8 cellular contexts compared by ENCODE assay signal in the genomic region with DNA sequence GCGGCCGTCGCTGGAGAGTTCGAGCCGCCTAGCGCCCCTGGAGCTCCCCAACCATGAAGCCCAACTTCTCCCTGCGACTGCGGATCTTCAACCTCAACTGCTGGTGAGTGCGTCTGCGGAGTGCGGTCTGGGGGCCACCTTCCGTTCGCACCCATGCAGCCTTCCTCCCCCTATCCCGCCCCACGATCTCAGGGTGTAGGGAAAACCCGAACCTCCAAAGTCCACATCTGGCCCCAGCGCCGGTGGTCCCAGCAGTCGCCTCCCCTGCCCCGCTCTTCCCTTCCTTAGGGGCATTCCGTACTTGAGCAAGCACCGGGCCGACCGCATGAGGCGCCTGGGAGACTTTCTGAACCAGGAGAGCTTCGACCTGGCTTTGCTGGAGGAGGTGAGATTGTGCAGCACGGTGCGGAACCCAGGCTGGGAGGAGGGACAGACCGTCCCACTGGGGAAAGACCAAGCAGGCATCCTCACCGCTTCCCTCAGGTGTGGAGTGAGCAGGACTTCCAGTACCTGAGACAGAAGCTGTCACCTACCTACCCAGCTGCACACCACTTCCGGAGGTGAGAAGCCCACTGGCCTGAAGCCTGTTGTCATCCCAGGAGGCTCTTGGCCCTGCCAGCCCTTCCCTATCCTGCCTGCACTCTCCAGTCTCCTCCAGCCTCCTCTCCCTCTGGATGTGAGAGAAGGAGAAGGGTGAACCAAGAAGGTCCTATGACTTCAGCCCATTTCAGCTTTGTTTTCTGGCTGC. TPM values are rescaled to one million over a fixed set of nuclear protein-coding genes. Genes with fewer than 3 reads are reported as not detected.
DNase-seq lines count a peak whose midpoint lies in the region; ATAC-seq and TF ChIP-seq lines count a peak whose summit lies in the region.

No MANE protein-coding gene starts in this region.

- H3K79me2 ChIP-seq in neural progenitor cell (ENCODE audit: low read depth): no peaks in the 10 kb centered on the region

- peak overlapping the region; percentile 91 for H3K27ac Mint-ChIP-seq in activated T-helper 1 cell treated with anti-CD3 and anti-CD28 coated beads, Interleukin-12 subunit alpha, Interleukin-12 subunit beta, Interleukin-2, Interleukin-4 antibody, amounts not matched to agents 30 ng/mL and 10 ng/mL and 1 ng/mL, durations not matched to agents 14 hours and 24 hours and 36 hours
- H3K27ac Mint-ChIP-seq in neural progenitor cell: peak overlapping the region; percentile 94

- H3K36me3 ChIP-seq in neural progenitor cell: no peaks in the 10 kb centered on the region

- H3F3A ChIP-seq in neural progenitor cell (ENCODE audit: low read depth): peaks cover 16% of the 10 kb centered on the region

- H2AFZ ChIP-seq in neural progenitor cell (replicated peaks): peak overlapping the region; percentile 80

- POLR2A ChIA-PET in AG04449 (lab: Yijun Ruan, JAX): interaction anchor here (0.7 to 2.4 kb wide), 4 partner anchors 13 to 59 kb away, joined by 3 to 12 read pairs (median 5); partner anchors contain the start of genes CD164 and MICAL1

- intact Hi-C loops in activated T-helper 1 cell treated with anti-CD3 and anti-CD28 coated beads, Interleukin-12 subunit alpha, Interleukin-12 subunit beta, Interleukin-2, Interleukin-4 antibody, amounts not matched to agents 30 ng/mL and 10 ng/mL and 1 ng/mL, durations not matched to agents 14 hours and 24 hours and 36 hours (cut with micrococcal nuclease): loop anchor here (1.0 to 5.0 kb wide), 4 partner anchors 42 to 344 kb away; partner anchors contain the start of genes AK9, CEP57L1, FIG4 and ZBTB24

- CTCF ChIA-PET in AG04449 (lab: Yijun Ruan, JAX): interaction anchor here (1.0 to 5.2 kb wide), 6 partner anchors 12 to 254 kb away, joined by 3 to 65 read pairs (median 4); partner anchors contain the start of genes CD164 and MICAL1

- H3K4me3 Mint-ChIP-seq in activated T-helper 1 cell treated with anti-CD3 and anti-CD28 coated beads, Interleukin-12 subunit alpha, Interleukin-12 subunit beta, Interleukin-2, Interleukin-4 antibody, amounts not matched to agents 30 ng/mL and 10 ng/mL and 1 ng/mL, durations not matched to agents 14 hours and 24 hours and 36 hours: peak overlapping the region; percentile 88
- H3K4me3 Mint-ChIP-seq in neural progenitor cell: peak overlapping the region; percentile 94

- peak overlapping the region; percentile 66 for H3K27ac ChIP-seq in neural progenitor cell

- H3K36me3 Mint-ChIP-seq in activated T-helper 1 cell treated with anti-CD3 and anti-CD28 coated beads, Interleukin-12 subunit alpha, Interleukin-12 subunit beta, Interleukin-2, Interleukin-4 antibody, amounts not matched to agents 30 ng/mL and 10 ng/mL and 1 ng/mL, durations not matched to agents 14 hours and 24 hours and 36 hours (ENCODE audit: low read depth): peaks cover 18% of the 10 kb centered on the region
- H3K36me3 Mint-ChIP-seq in neural progenitor cell: peaks cover 24% of the 10 kb centered on the region

- H3K4me1 ChIP-seq in neural progenitor cell: peaks cover 7% of the 10 kb centered on the region

- peak overlapping the region; percentile 51 for H3K9ac ChIP-seq in neural progenitor cell

- no peaks in the 10 kb centered on the region for H4K20me1 ChIP-seq in neural progenitor cell (ENCODE audit: low read depth)

- no peaks in the 10 kb centered on the region for H3K9me3 ChIP-seq in neural progenitor cell (ENCODE audit: low read depth)

- peaks cover 5% of the 10 kb centered on the region for H3K27me3 Mint-ChIP-seq in activated T-helper 1 cell treated with anti-CD3 and anti-CD28 coated beads, Interleukin-12 subunit alpha, Interleukin-12 subunit beta, Interleukin-2, Interleukin-4 antibody, amounts not matched to agents 30 ng/mL and 10 ng/mL and 1 ng/mL, durations not matched to agents 14 hours and 24 hours and 36 hours (ENCODE audit: insufficient read depth)
- H3K27me3 Mint-ChIP-seq in neural progenitor cell (ENCODE audit: insufficient read depth, low read depth): peaks cover 5% of the 10 kb centered on the region

- TF ChIP-seq CTCF in AG04449 (IDR thresholded peaks at IDR 0.05; ENCODE audit: insufficient read depth, low read length, missing control alignments) (peak; percentile 26), fibroblast of mammary gland (conservative IDR thresholded peaks at IDR 0.05; ENCODE audit: control insufficient read depth, insufficient read depth, low read depth, low read length) (peak; percentile 5), neural progenitor cell (IDR thresholded peaks at IDR 0.05) (peak; percentile 38)

- peak overlapping the region; percentile 86 for H3K4me2 ChIP-seq in neural progenitor cell

- peaks cover 11% of the 10 kb centered on the region for H3K27me3 ChIP-seq in neural progenitor cell

- ATAC-seq in GM18498 (IDR thresholded peaks at IDR 0.05; ENCODE audit: unreplicated experiment) (peak; percentile 10), HG02981 (IDR thresholded peaks at IDR 0.05; ENCODE audit: unreplicated experiment) (peak; percentile 7)

- no peaks in the 10 kb centered on the region for H3K9me3 Mint-ChIP-seq in activated T-helper 1 cell treated with anti-CD3 and anti-CD28 coated beads, Interleukin-12 subunit alpha, Interleukin-12 subunit beta, Interleukin-2, Interleukin-4 antibody, amounts not matched to agents 30 ng/mL and 10 ng/mL and 1 ng/mL, durations not matched to agents 14 hours and 24 hours and 36 hours
- H3K9me3 Mint-ChIP-seq in neural progenitor cell: no peaks in the 10 kb centered on the region

- H3K4me3 ChIP-seq in AG04449 (ENCODE audit: low read depth, low read length): peak overlapping the region; percentile 78
- peak overlapping the region; percentile 79 for H3K4me3 ChIP-seq in fibroblast of mammary gland (ENCODE audit: control insufficient read depth, low read depth, low read length)
- peak overlapping the region; percentile 98 for H3K4me3 ChIP-seq in neural progenitor cell

- DNase-seq in AG04449 (ENCODE audit: low read depth, low spot score) (no peak), NCI-H345 (lab: John Stamatoyannopoulos, UW) (peak; percentile 48), fibroblast of mammary gland (ENCODE audit: low read depth) (peak; percentile 31), neural progenitor cell (ENCODE audit: low spot score) (peak; percentile 75), cerebellar nuclear complex (lab: John Stamatoyannopoulos, UW) (no peak)
- no peak for DNase-seq in activated T-helper 1 cell treated with anti-CD3 and anti-CD28 coated beads, Interleukin-12 subunit alpha, Interleukin-12 subunit beta, Interleukin-2, Interleukin-4 antibody, amounts not matched to agents 30 ng/mL and 10 ng/mL and 1 ng/mL, durations not matched to agents 14 hours and 24 hours and 36 hours (ENCODE audit: low spot score)

- H3K4me1 Mint-ChIP-seq in activated T-helper 1 cell treated with anti-CD3 and anti-CD28 coated beads, Interleukin-12 subunit alpha, Interleukin-12 subunit beta, Interleukin-2, Interleukin-4 antibody, amounts not matched to agents 30 ng/mL and 10 ng/mL and 1 ng/mL, durations not matched to agents 14 hours and 24 hours and 36 hours (ENCODE audit: low read depth): peaks cover 23% of the 10 kb centered on the region
- H3K4me1 Mint-ChIP-seq in neural progenitor cell: peaks cover 16% of the 10 kb centered on the region

RNA-seq across cellular contexts. Expression of gene SMPD2, which starts 0.7 kb away (rescaled TPM):
- 18.5 and 19.1 TPM in 2 replicates for total RNA-seq in activated T-helper 1 cell treated with anti-CD3 and anti-CD28 coated beads, Interleukin-12 subunit alpha, Interleukin-12 subunit beta, Interleukin-2, Interleukin-4 antibody, amounts not matched to agents 30 ng/mL and 10 ng/mL and 1 ng/mL, durations not matched to agents 14 hours and 24 hours and 36 hours
- 10.3 and 11.5 TPM in 2 replicates for total RNA-seq in neural progenitor cell (ENCODE audit: low replicate concordance)

RNA-seq across cellular contexts. Expression of gene PPIL6, which starts 0.8 kb away (rescaled TPM):
- 0.13 and 0.29 TPM in 2 replicates for total RNA-seq in activated T-helper 1 cell treated with anti-CD3 and anti-CD28 coated beads, Interleukin-12 subunit alpha, Interleukin-12 subunit beta, Interleukin-2, Interleukin-4 antibody, amounts not matched to agents 30 ng/mL and 10 ng/mL and 1 ng/mL, durations not matched to agents 14 hours and 24 hours and 36 hours
- total RNA-seq in neural progenitor cell (ENCODE audit: low replicate concordance): 4.8 and 7.9 TPM in 2 replicates

RNA-seq across cellular contexts. Expression of gene MICAL1, which starts 14.3 kb away (rescaled TPM):
- total RNA-seq in activated T-helper 1 cell treated with anti-CD3 and anti-CD28 coated beads, Interleukin-12 subunit alpha, Interleukin-12 subunit beta, Interleukin-2, Interleukin-4 antibody, amounts not matched to agents 30 ng/mL and 10 ng/mL and 1 ng/mL, durations not matched to agents 14 hours and 24 hours and 36 hours: 40.8 and 47.1 TPM in 2 replicates
- 50.6 and 123 TPM in 2 replicates for total RNA-seq in neural progenitor cell (ENCODE audit: low replicate concordance)

RNA-seq across cellular contexts. Expression of gene ZBTB24, which starts 41.8 kb away (rescaled TPM):
- 19.5 and 20.8 TPM in 2 replicates for total RNA-seq in activated T-helper 1 cell treated with anti-CD3 and anti-CD28 coated beads, Interleukin-12 subunit alpha, Interleukin-12 subunit beta, Interleukin-2, Interleukin-4 antibody, amounts not matched to agents 30 ng/mL and 10 ng/mL and 1 ng/mL, durations not matched to agents 14 hours and 24 hours and 36 hours
- total RNA-seq in neural progenitor cell (ENCODE audit: low replicate concordance): 13.9 and 17.3 TPM in 2 replicates

RNA-seq across cellular contexts. Expression of gene CD164, which starts 59.0 kb away (rescaled TPM):
- total RNA-seq in activated T-helper 1 cell treated with anti-CD3 and anti-CD28 coated beads, Interleukin-12 subunit alpha, Interleukin-12 subunit beta, Interleukin-2, Interleukin-4 antibody, amounts not matched to agents 30 ng/mL and 10 ng/mL and 1 ng/mL, durations not matched to agents 14 hours and 24 hours and 36 hours: 249 and 251 TPM in 2 replicates
- total RNA-seq in neural progenitor cell (ENCODE audit: low replicate concordance): 119 and 197 TPM in 2 replicates

Comparison
In these comparisons a context has a peak if more than half of its experiments do, and no peak if none do; other contexts are left out.
1. DNase-seq: peak in NCI-H345 (single experiment), fibroblast of mammary gland (single experiment) and neural progenitor cell (single experiment); none in AG04449 (single experiment), activated T-helper 1 cell treated with anti-CD3 and anti-CD28 coated beads, Interleukin-12 subunit alpha, Interleukin-12 subunit beta, Interleukin-2, Interleukin-4 antibody, amounts not matched to agents 30 ng/mL and 10 ng/mL and 1 ng/mL, durations not matched to agents 14 hours and 24 hours and 36 hours (single experiment) and cerebellar nuclear complex (0 of 2).
2. Peak in every context shown above with its lines, with median percentiles within 50 percentile points of each other: H3K4me3 ChIP-seq and CTCF ChIP-seq.